In genomic region chrX:49059209-49060191, GRCh38 we compare ENCODE assay signal across 7 cellular contexts. TPM values are rescaled to one million over a fixed set of nuclear protein-coding genes. Genes with fewer than 3 reads are reported as not detected.
DNase-seq lines count a peak whose midpoint lies in the region; TF ChIP-seq lines count a peak whose summit lies in the region.
"Had no signal": no experiment of that assay in that cellular context is flagged by ENCODE, and none has a peak within 500 bp of the region (broad histone marks: within the 10 kb centered on the region; RNA-seq: fewer than 3 reads in every experiment).

No MANE protein-coding gene starts in this region.

- H3K4me3 ChIP-seq in iPS-18c (ENCODE audit: insufficient read depth, low read depth, low read length), result peak overlapping the region; percentile 44
- H3K4me3 ChIP-seq in suprapubic skin, result peak overlapping the region; percentile 44
- H3K4me3 ChIP-seq: MG63 had no signal

- H3K4me1 ChIP-seq in suprapubic skin, result peaks cover 3% of the 10 kb centered on the region

- intact Hi-C loops in posterior vena cava (cut with DNase I), result no loop called here

- 58% methylated on average over 15 of the region's 19 CpGs for WGBS in suprapubic skin

- DNase-seq in RWPE1 (ENCODE audit: low spot score) (no peak), suprapubic skin (ENCODE audit: low spot score in 2 of 2) (no peak), activated gamma-delta T cell treated with Interleukin-2 at 50 U/mL for 16 hours (no peak), posterior vena cava (ENCODE audit: low spot score) (no peak)
- no peak for DNase-seq in activated CD8-positive, alpha-beta memory T cell treated with anti-CD3 and anti-CD28 coated beads for 24 hours
- DNase-seq: MG63 had no signal

- H3K27me3 ChIP-seq in suprapubic skin, result no peaks in the 10 kb centered on the region
- H3K27me3 ChIP-seq: MG63 had no signal

- H3K9me3 ChIP-seq in iPS-18c (ENCODE audit: control insufficient read depth, insufficient read depth, low read length) (peaks cover 14% of the 10 kb centered on the region), suprapubic skin (no peaks in the 10 kb centered on the region)
- H3K9me3 ChIP-seq: MG63 had no signal

- TF ChIP-seq CTCF in RWPE1 (conservative IDR thresholded peaks at IDR 0.05; ENCODE audit: low read depth), result no peak
- TF ChIP-seq CTCF in suprapubic skin (IDR thresholded peaks at IDR 0.05), result no peak

- no peak for TF ChIP-seq EP300 in suprapubic skin (IDR thresholded peaks at IDR 0.05)

- CTCF ChIA-PET in RWPE1 (lab: Yijun Ruan, JAX), result interaction anchor here (0.7 kb wide), 1 partner anchor 15 kb away, joined by 5 read pairs; no protein-coding TSS in a partner anchor

- TF ChIP-seq POLR2A in suprapubic skin (IDR thresholded peaks at IDR 0.05), result no peak

- H3K36me3 ChIP-seq in suprapubic skin, result peaks cover 11% of the 10 kb centered on the region
- H3K36me3 ChIP-seq: MG63 had no signal

- H3K27ac ChIP-seq in RWPE1 (peak overlapping the region; percentile 83), suprapubic skin (peak overlapping the region; percentile 84)

- POLR2A ChIA-PET in RWPE1 (lab: Yijun Ruan, JAX; ENCODE audit: low non-redundant PET), result interaction anchor here (0.6 to 1.1 kb wide), 3 partner anchors 14 to 371 kb away, joined by 3 read pairs; partner anchors contain the start of gene PRAF2

RNA-seq across cellular contexts. Expression of gene CCDC120, which starts 0.7 kb away (rescaled TPM):
- 10 to 100 TPM; 36.6 to 43.3 (median 38.1) TPM for total RNA-seq in suprapubic skin
- total RNA-seq in posterior vena cava, result 1 to 10 TPM; 3.0 to 4.1 TPM

RNA-seq across cellular contexts. Expression of gene PRAF2, which starts 14.3 kb away (rescaled TPM):
- total RNA-seq in suprapubic skin (10 to 100 TPM in 2 of 4 donors, 1 to 10 TPM in 2; 4.6 to 15.6 (median 9.2) TPM), posterior vena cava (10 to 100 TPM; 36.4 to 42.6 TPM)

RNA-seq across cellular contexts. Expression of gene TFE3, which starts 16.3 kb away (rescaled TPM):
- total RNA-seq in suprapubic skin (10 to 100 TPM; 40.4 to 54.9 (median 50.3) TPM), posterior vena cava (10 to 100 TPM; 46.4 to 52.6 TPM)

RNA-seq across cellular contexts. Expression of gene WDR45, which starts 20.2 kb away (rescaled TPM):
- total RNA-seq in suprapubic skin (100 to 1,000 TPM in 1 of 4 donors, 10 to 100 TPM in 3; 65.8 to 122 (median 86.8) TPM), posterior vena cava (10 to 100 TPM; 49.8 to 51.9 TPM)

RNA-seq across cellular contexts. Expression of gene GRIPAP1, which starts 57.4 kb away (rescaled TPM):
- 10 to 100 TPM; 26.8 to 67.7 (median 35.2) TPM for total RNA-seq in suprapubic skin
- total RNA-seq in posterior vena cava, result 10 to 100 TPM; 27.6 to 31.6 TPM

Comparison
In these comparisons a context has a peak if more than half of its experiments do, and no peak if none do; other contexts are left out.
1. RNA of gene CCDC120, which starts 0.7 kb away (total RNA-seq): 36.6 to 43.3 TPM in suprapubic skin; 3.0 to 4.1 TPM in posterior vena cava; every median in the first group is over 4 times any median in the second.